10 cellular contexts compared by ENCODE assay signal in genomic region chr1:21318714-21319159, GRCh38. TPM values are rescaled to one million over a fixed set of nuclear protein-coding genes. Genes with fewer than 3 reads are reported as not detected.
DNase-seq lines count a peak whose midpoint lies in the region; ATAC-seq and TF ChIP-seq lines count a peak whose summit lies in the region.
"Had no signal": no experiment of that assay in that cellular context is flagged by ENCODE, and none has a peak within 500 bp of the region (broad histone marks: within the 10 kb centered on the region; RNA-seq: fewer than 3 reads in every experiment).

No MANE protein-coding gene starts in this region.

- CTCF ChIA-PET in A673 (lab: Charles Lee) (no interaction called here), RWPE1 (lab: Yijun Ruan, JAX) (no interaction called here)

- H3K27ac Mint-ChIP-seq in glutamatergic neuron (ENCODE audit: unreplicated experiment) = peak overlapping the region; percentile 83

- H3K4me1 ChIP-seq in A673 (ENCODE audit: insufficient read depth, low read length, poor library complexity, severe bottlenecking) = peaks cover 40% of the 10 kb centered on the region

- H3K27ac ChIP-seq in A673 (ENCODE audit: low read depth, low read length, poor library complexity, severe bottlenecking) = peak overlapping the region; percentile 54
- peak overlapping the region; percentile 44 for H3K27ac ChIP-seq in RWPE1
- H3K27ac ChIP-seq: PC-9 had no signal

- H3K36me3 ChIP-seq in A673 (ENCODE audit: insufficient read depth, low read length, poor library complexity, severe bottlenecking) = no peaks in the 10 kb centered on the region

- H3K4me3 Mint-ChIP-seq in glutamatergic neuron (ENCODE audit: unreplicated experiment) = peak overlapping the region; percentile 52

- intact Hi-C loops in A673 (cut with micrococcal nuclease; ENCODE audit: unreplicated experiment) = no loop called here

- H3K27me3 Mint-ChIP-seq in glutamatergic neuron (ENCODE audit: unreplicated experiment) = peaks cover 3% of the 10 kb centered on the region
- H3K27me3 Mint-ChIP-seq: CD4-positive, CD25-positive, alpha-beta regulatory T cell had no signal

- peaks cover 34% of the 10 kb centered on the region for H3K4me1 Mint-ChIP-seq in glutamatergic neuron (ENCODE audit: low read depth, unreplicated experiment)

- no peaks in the 10 kb centered on the region for H3K36me3 Mint-ChIP-seq in glutamatergic neuron (ENCODE audit: unreplicated experiment)

- H3K4me3 ChIP-seq in A673 (ENCODE audit: low read depth, low read length, poor library complexity, severe bottlenecking) = no peak overlapping the region
- H3K4me3 ChIP-seq: PC-9 had no signal

- TF ChIP-seq CTCF in A673 (conservative IDR thresholded peaks at IDR 0.05; ENCODE audit: low read depth, low read length) (no peak), RWPE1 (conservative IDR thresholded peaks at IDR 0.05; ENCODE audit: low read depth) (no peak), glutamatergic neuron (IDR thresholded peaks at IDR 0.05; ENCODE audit: partially characterized antibody, unreplicated experiment) (no peak), GM13977 (IDR thresholded peaks at IDR 0.05; ENCODE audit: extremely low read depth, insufficient read depth, missing control alignments) (no peak)

- H3K9me3 Mint-ChIP-seq in glutamatergic neuron (ENCODE audit: unreplicated experiment) = no peaks in the 10 kb centered on the region
- H3K9me3 Mint-ChIP-seq: CD4-positive, CD25-positive, alpha-beta regulatory T cell had no signal

- in situ Hi-C loops in GM13977 (cut with MboI; ENCODE audit: low pct_unique_long_range_greater_than_20kb, low sequenced_read_pairs, unreplicated experiment) = no loop called here

- POLR2A ChIA-PET in A673 (lab: Charles Lee; ENCODE audit: low non-redundant PET) (interaction anchor here (0.6 kb wide), 1 partner anchor 523 kb away, joined by 4 read pairs; no protein-coding TSS in a partner anchor), RWPE1 (lab: Yijun Ruan, JAX; ENCODE audit: low non-redundant PET) (no interaction called here)

- no peaks in the 10 kb centered on the region for H3K9me3 ChIP-seq in A673 (ENCODE audit: low read depth, low read length, poor library complexity, severe bottlenecking)

- H3K27me3 ChIP-seq in A673 (replicated peaks; ENCODE audit: insufficient read depth, low read depth, low read length, poor library complexity) = no peaks in the 10 kb centered on the region

- BruUV-seq in A673 (replicated peaks; lab: Mats Ljungman, UMichigan) = no TSS peak

- DNase-seq in A673 (ENCODE audit: low spot score) = peak; percentile 56
- DNase-seq in RWPE1 (ENCODE audit: low spot score) = no peak
- peak; percentile 73 for DNase-seq in glutamatergic neuron
- peak in 29 of 56 donors; percentile 14 to 72 (median 33) for DNase-seq in nucleus accumbens (lab: John Stamatoyannopoulos, UW)
- DNase-seq in GM13977 (ENCODE audit: low spot score) = no peak
- DNase-seq in stimulated activated CD4-positive, alpha-beta T cell treated with anti-CD3 and anti-CD28 coated beads, Interleukin-1b, Interleukin-23, amount 100 ng/mL, for 48 hours = no peak
- DNase-seq: CD4-positive, CD25-positive, alpha-beta regulatory T cell; PC-9 had no signal

- no peak for ATAC-seq in HG02798 (IDR thresholded peaks at IDR 0.05; ENCODE audit: poor library complexity, unreplicated experiment)
- ATAC-seq in HG03025 (IDR thresholded peaks at IDR 0.05; ENCODE audit: low FRiP score, unreplicated experiment) = no peak

RNA-seq across cellular contexts. Expression of gene ECE1, which starts 28.5 kb away (rescaled TPM):
- 31.5 and 37.7 TPM in 2 replicates for total RNA-seq in A673 (2021)
- 36.1 TPM for total RNA-seq in glutamatergic neuron (ENCODE audit: unreplicated experiment)

Comparison
In these comparisons a context has a peak if more than half of its experiments do, and no peak if none do; other contexts are left out.
1. DNase-seq: peak in A673 (single experiment), glutamatergic neuron (single experiment) and nucleus accumbens (29 of 56); none in RWPE1 (single experiment), GM13977 (single experiment) and stimulated activated CD4-positive, alpha-beta T cell treated with anti-CD3 and anti-CD28 coated beads, Interleukin-1b, Interleukin-23, amount 100 ng/mL, for 48 hours (single experiment).